Comparison of ENCODE assay signal across 8 cellular contexts in genomic region chr17:74214642-74215331, GRCh38. TPM values are rescaled to one million over a fixed set of nuclear protein-coding genes. Genes with fewer than 3 reads are reported as not detected.
A peak's percentile ranks its signal among the peaks of the same experiment; 100 is the strongest.
DNase-seq lines count a peak whose midpoint lies in the region; ATAC-seq and TF ChIP-seq lines count a peak whose summit lies in the region.

No MANE protein-coding gene starts in this region.

- no peaks in the 10 kb centered on the region for H3K9me2 ChIP-seq in OCI-LY7 (ENCODE audit: insufficient read depth, low read length)

- intact Hi-C loops in OCI-LY7 (cut with micrococcal nuclease; ENCODE audit: unreplicated experiment) (loop anchor here (5.0 to 10.0 kb wide), 3 partner anchors 138 to 622 kb away; no protein-coding TSS in a partner anchor), esophagus muscularis mucosa (cut with DNase I) (loop anchor here (5.0 kb wide), 2 partner anchors 148 to 238 kb away; partner anchors contain the start of gene BTBD17), psoas muscle (cut with DNase I) (loop anchor here (5.0 to 10.0 kb wide), 4 partner anchors 148 to 240 kb away; partner anchors contain the start of genes BTBD17 (in 2 of the 2), GPR142 (in 1 of the 2) and GPRC5C (in 1 of the 2))

- no peak overlapping the region for H3K27ac ChIP-seq in OCI-LY7 (ENCODE audit: low read depth, low read length, poor library complexity, severe bottlenecking)
- H3K27ac ChIP-seq in esophagus muscularis mucosa (replicated peaks in 1 of 4) = peak overlapping the region; percentile 50 to 86 (median 79)
- peak overlapping the region; percentile 96 for H3K27ac ChIP-seq in psoas muscle

- no TSS peak for BruUV-seq in OCI-LY7 (replicated peaks; lab: Mats Ljungman, UMichigan)

- H3K27me3 ChIP-seq in esophagus muscularis mucosa (no peaks in the 10 kb centered on the region), psoas muscle (ENCODE audit: insufficient read depth in 3 of 3, low read length in 2 of 3) (no peaks in the 10 kb centered on the region)

- peaks cover 53% of the 10 kb centered on the region for H3K4me1 ChIP-seq in OCI-LY7 (ENCODE audit: insufficient read depth, low read length, poor library complexity, severe bottlenecking)
- peaks cover 41 to 69% (median 52%) of the 10 kb centered on the region in 4 donors for H3K4me1 ChIP-seq in esophagus muscularis mucosa
- peaks cover 38% of the 10 kb centered on the region for H3K4me1 ChIP-seq in psoas muscle

- H2AFZ ChIP-seq in OCI-LY7 (ENCODE audit: low read length) = no peak overlapping the region

- no peaks in the 10 kb centered on the region for H3K9me3 ChIP-seq in OCI-LY7 (ENCODE audit: low read length)
- no peaks in the 10 kb centered on the region for H3K9me3 ChIP-seq in esophagus muscularis mucosa
- no peaks in the 10 kb centered on the region for H3K9me3 ChIP-seq in psoas muscle

- H3K79me2 ChIP-seq in OCI-LY7 (ENCODE audit: insufficient read depth, low read depth, low read length) = no peaks in the 10 kb centered on the region

- no peak for TF ChIP-seq POLR2A in esophagus muscularis mucosa (IDR thresholded peaks at IDR 0.05; ENCODE audit: low read depth)

- H4K20me1 ChIP-seq in OCI-LY7 (ENCODE audit: insufficient read depth, low read length) = peaks cover 5% of the 10 kb centered on the region; the same call in 1 of the 2 replicates

- H3K36me3 ChIP-seq in OCI-LY7 (ENCODE audit: insufficient read depth, low read length) (peaks cover 25% of the 10 kb centered on the region), esophagus muscularis mucosa (peaks cover 5 to 13% (median 8%) of the 10 kb centered on the region in 4 donors), psoas muscle (ENCODE audit: insufficient read depth in 1 of 2, low read depth in 1 of 2) (peaks cover 0 to 9% of the 10 kb centered on the region in 2 donors)

- ATAC-seq in psoas muscle = peak; percentile 62 to 79 (median 72)

- peak overlapping the region; percentile 68 for H3K4me3 ChIP-seq in OCI-LY7 (ENCODE audit: low read depth, low read length, poor library complexity, severe bottlenecking)
- H3K4me3 ChIP-seq in esophagus muscularis mucosa = peak overlapping the region in 3 of 4 donors; percentile 60 to 73 (median 61)
- H3K4me3 ChIP-seq in psoas muscle = peak overlapping the region; percentile 60

- WGBS in esophagus muscularis mucosa = 68% methylated on average over 5 of the region's 13 CpGs
- 16 to 28% (median 20%) methylated on average over 13 of the region's 13 CpGs for WGBS in psoas muscle, 3 donors

- no peak for TF ChIP-seq CTCF in OCI-LY7 (conservative IDR thresholded peaks at IDR 0.05; ENCODE audit: low read length)
- no peak for TF ChIP-seq CTCF in esophagus muscularis mucosa (IDR thresholded peaks at IDR 0.05)
- no peak for TF ChIP-seq CTCF in psoas muscle (IDR thresholded peaks at IDR 0.05)

- CTCF ChIA-PET in OCI-LY7 (lab: Charles Lee; ENCODE audit: unreplicated experiment) = no interaction called here

- no peak for TF ChIP-seq EP300 in esophagus muscularis mucosa (IDR thresholded peaks at IDR 0.05)

- DNase-seq in EL = peak; percentile 14
- DNase-seq in OCI-LY7 (ENCODE audit: low spot score) = no peak
- DNase-seq in esophagus muscularis mucosa (ENCODE audit: extremely low spot score) = no peak
- DNase-seq in psoas muscle = peak; percentile 45 to 81
- DNase-seq in activated gamma-delta T cell treated with Interleukin-2 at 50 U/mL for 16 hours = no peak
- no peak for DNase-seq in dermis blood vessel endothelial cell
- DNase-seq in SHP77 (lab: John Stamatoyannopoulos, UW) = no peak
- DNase-seq in NCI-H2196 (lab: John Stamatoyannopoulos, UW; ENCODE audit: unreplicated experiment) = no peak

- POLR2A ChIA-PET in OCI-LY7 (lab: Charles Lee) = no interaction called here

- peak overlapping the region; percentile 80 for H3K4me2 ChIP-seq in OCI-LY7 (ENCODE audit: low read length)

RNA-seq across cellular contexts. Expression of gene TTYH2, which starts 1.4 kb away (rescaled TPM):
- 1.7 and 3.1 TPM in 2 replicates for total RNA-seq in OCI-LY7 (2014; rRNA removed; shearing (Covaris generic))
- total RNA-seq in OCI-LY7 (2022) (3.8 and 4.3 TPM in 2 replicates), esophagus muscularis mucosa (10 to 100 TPM in 1 of 4 donors, 1 to 10 TPM in 3; 5.8 to 11.3 (median 7.9) TPM), psoas muscle (10 to 100 TPM in 1 of 4 donors, 1 to 10 TPM in 3; 5.1 to 16.4 (median 7.7) TPM), dermis blood vessel endothelial cell (0.70 and 2.2 TPM in 2 replicates)
- 1 to 10 TPM in 2 of 3 donors, under 1 TPM in 1; 0.89 to 5.1 (median 2.9) TPM for polyA plus RNA-seq in psoas muscle

RNA-seq across cellular contexts. Expression of gene RPL38, which starts 11.3 kb away (rescaled TPM):
- 4,732 and 5,467 TPM in 2 replicates for total RNA-seq in OCI-LY7 (2014; rRNA removed; shearing (Covaris generic))
- total RNA-seq in OCI-LY7 (2022) (1,845 and 1,913 TPM in 2 replicates), esophagus muscularis mucosa (1,000 to 10,000 TPM in 2 of 4 donors, 100 to 1,000 TPM in 2; 445 to 1,296 (median 979) TPM), psoas muscle (1,000 to 10,000 TPM; 1,032 to 1,360 (median 1,076) TPM), dermis blood vessel endothelial cell (625 and 929 TPM in 2 replicates)
- polyA plus RNA-seq in psoas muscle = 1,000 to 10,000 TPM; 1,779 to 1,956 (median 1,791) TPM

RNA-seq across cellular contexts. Expression of gene DNAI2, which starts 59.2 kb away (rescaled TPM):
- not detected in 2 replicates for total RNA-seq in OCI-LY7 (2014; rRNA removed; shearing (Covaris generic))
- total RNA-seq in OCI-LY7 (2022) = not detected in 2 replicates
- total RNA-seq in esophagus muscularis mucosa = not detected
- total RNA-seq in psoas muscle = not detected
- not detected for polyA plus RNA-seq in psoas muscle
- total RNA-seq in dermis blood vessel endothelial cell = not detected in 2 replicates

Comparison
In these comparisons a context has a peak if more than half of its experiments do, and no peak if none do; other contexts are left out.
1. DNase-seq: peak in EL (single experiment) and psoas muscle (2 of 2); none in OCI-LY7 (single experiment), esophagus muscularis mucosa (single experiment), activated gamma-delta T cell treated with Interleukin-2 at 50 U/mL for 16 hours (single experiment), dermis blood vessel endothelial cell (single experiment), SHP77 (0 of 2) and NCI-H2196 (single experiment).
2. Peak in every context shown above with its lines, with median percentiles within 50 percentile points of each other: H3K4me3 ChIP-seq.